10 cellular contexts compared by ENCODE assay signal in genomic region chr12:45051490-45052105, GRCh38. TPM values are rescaled to one million over a fixed set of nuclear protein-coding genes. Genes with fewer than 3 reads are reported as not detected.
DNase-seq lines count a peak whose midpoint lies in the region; ATAC-seq, FAIRE-seq and TF ChIP-seq lines count a peak whose summit lies in the region.
"Had no signal": no experiment of that assay in that cellular context is flagged by ENCODE, and none has a peak within 500 bp of the region (broad histone marks: within the 10 kb centered on the region; RNA-seq: fewer than 3 reads in every experiment).

No MANE protein-coding gene starts in this region.

- H3K4me2 ChIP-seq in astrocyte (ENCODE audit: low read length): peak overlapping the region; percentile 92

- peak overlapping the region; percentile 66 for H3K4me3 Mint-ChIP-seq in astrocyte (ENCODE audit: unreplicated experiment)

- H4K20me1 ChIP-seq in astrocyte (ENCODE audit: insufficient read depth, low read length): no peaks in the 10 kb centered on the region

- no peak for TF ChIP-seq POLR2A in GM12891 (IDR thresholded peaks at IDR 0.05; ENCODE audit: low read depth, low read length)

- no peaks in the 10 kb centered on the region for H3K9me3 Mint-ChIP-seq in astrocyte (ENCODE audit: unreplicated experiment)

- H3K36me3 ChIP-seq in astrocyte (ENCODE audit: insufficient read depth, low read length): no peaks in the 10 kb centered on the region
- H3K36me3 ChIP-seq in iPS-20b (ENCODE audit: insufficient read depth, low read depth, low read length): no peaks in the 10 kb centered on the region
- H3K36me3 ChIP-seq in thoracic aorta: no peaks in the 10 kb centered on the region

- H3K4me1 ChIP-seq in astrocyte (ENCODE audit: insufficient read depth, low read length): peaks cover 3% of the 10 kb centered on the region
- H3K4me1 ChIP-seq in iPS-20b (ENCODE audit: insufficient read depth, low read length): no peaks in the 10 kb centered on the region; the same call in 1 of the 2 replicates
- H3K4me1 ChIP-seq in thoracic aorta (ENCODE audit: control insufficient read depth in 1 of 2, low read depth in 2 of 2): peaks cover 0 to 12% of the 10 kb centered on the region in 2 donors

- peaks cover 1% of the 10 kb centered on the region for H3K4me1 Mint-ChIP-seq in astrocyte (ENCODE audit: low read depth, unreplicated experiment)

- intact Hi-C loops in head of caudate nucleus (cut with DNase I): no loop called here

- H3K9me3 ChIP-seq in astrocyte (ENCODE audit: insufficient read depth, low read depth, low read length): no peaks in the 10 kb centered on the region
- H3K9me3 ChIP-seq in iPS-20b (ENCODE audit: insufficient read depth, low read depth, low read length): no peaks in the 10 kb centered on the region
- H3K9me3 ChIP-seq in thoracic aorta: no peaks in the 10 kb centered on the region

- H3K9ac ChIP-seq in astrocyte (ENCODE audit: low read length) (no peak overlapping the region), iPS-20b (ENCODE audit: low read depth, low read length) (no peak overlapping the region)

- no peak overlapping the region for H3K27ac Mint-ChIP-seq in astrocyte (ENCODE audit: unreplicated experiment)

- H3K36me3 Mint-ChIP-seq in astrocyte (ENCODE audit: low read depth, unreplicated experiment): no peaks in the 10 kb centered on the region

- peaks cover 48% of the 10 kb centered on the region for H3K27me3 Mint-ChIP-seq in astrocyte (ENCODE audit: low read depth, unreplicated experiment)

- no peak overlapping the region for H3K27ac ChIP-seq in astrocyte (ENCODE audit: low read depth, low read length)
- H3K27ac ChIP-seq in iPS-20b (ENCODE audit: low read length): no peak overlapping the region
- no peak overlapping the region for H3K27ac ChIP-seq in thoracic aorta

- peaks cover 32% of the 10 kb centered on the region for H3K27me3 ChIP-seq in astrocyte (ENCODE audit: insufficient read depth, low read length)
- peaks cover 81% of the 10 kb centered on the region for H3K27me3 ChIP-seq in iPS-20b (ENCODE audit: insufficient read depth, low read length)
- H3K27me3 ChIP-seq in thoracic aorta (replicated peaks; ENCODE audit: insufficient read depth): no peaks in the 10 kb centered on the region

- no peaks in the 10 kb centered on the region for H3K79me2 ChIP-seq in astrocyte (ENCODE audit: insufficient read depth, low read length)

- no peak for FAIRE-seq in astrocyte (lab: Jason Lieb, UNC)
- no peak for FAIRE-seq in GM12891 (lab: Jason Lieb, UNC)

- ATAC-seq in thoracic aorta (ENCODE audit: insufficient number of reproducible peaks, low FRiP score, low read depth): no peak

- TF ChIP-seq CTCF in astrocyte (IDR thresholded peaks at IDR 0.05; ENCODE audit: insufficient read depth, low read depth, low read length) (no peak), thoracic aorta (IDR thresholded peaks at IDR 0.05) (no peak)

- peak overlapping the region; percentile 55 for H3K4me3 ChIP-seq in astrocyte (ENCODE audit: insufficient read depth, low read depth, low read length)
- H3K4me3 ChIP-seq in iPS-20b (ENCODE audit: low read length): peak overlapping the region; percentile 77
- H3K4me3 ChIP-seq in thoracic aorta: peak overlapping the region; percentile 72

- H2AFZ ChIP-seq in astrocyte (ENCODE audit: low read depth, low read length): peak overlapping the region; percentile 69

- DNase-seq in NCI-H1417 (lab: John Stamatoyannopoulos, UW) (peak in 2 of 3 experiments; percentile 43 to 45), NCI-H1417 treated with DMSO at 0.1 percent for 48 hours (lab: John Stamatoyannopoulos, UW) (no peak), astrocyte (ENCODE audit: low read depth) (no peak), thoracic aorta (ENCODE audit: low spot score) (no peak), GM12891 (ENCODE audit: insufficient read length, low spot score) (no peak), cortex of kidney (lab: John Stamatoyannopoulos, UW) (no peak), head of caudate nucleus (no peak)
- DNase-seq: 8988T had no signal

TF ChIP-seq in GM12891, 5 proteins besides CTCF, POLR2A, EP300 and RAD21:
- TF ChIP-seq SPI1 (IDR thresholded peaks at IDR 0.05; ENCODE audit: low read depth, low read length) (no peak), POLR2AphosphoS5 (IDR thresholded peaks at IDR 0.05; ENCODE audit: low read depth, low read length) (no peak), TAF1 (IDR thresholded peaks at IDR 0.05; ENCODE audit: low read depth, low read length) (no peak), PAX5 (IDR thresholded peaks at IDR 0.05; ENCODE audit: insufficient read depth, low read length, severe bottlenecking) (no peak), POU2F2 (IDR thresholded peaks at IDR 0.05; ENCODE audit: low read depth, low read length) (no peak)

RNA-seq across cellular contexts. Expression of gene DBX2, which starts 0.7 kb away (rescaled TPM):
- total RNA-seq in astrocyte: not detected in 2 replicates
- under 1 TPM in 1 of 2 donors, not detected in 1; 0.27 TPM for total RNA-seq in thoracic aorta
- not detected for polyA plus RNA-seq in GM12891 (2012; ENCODE audit: low read depth, missing spikeins)
- total RNA-seq: esophagus mucosa had no signal

Comparison
In these comparisons a context has a peak if more than half of its experiments do, and no peak if none do; other contexts are left out.
1. DNase-seq: peak in NCI-H1417 (2 of 3); none in NCI-H1417 treated with DMSO at 0.1 percent for 48 hours (single experiment), astrocyte (single experiment), thoracic aorta (single experiment), GM12891 (single experiment), cortex of kidney (single experiment) and head of caudate nucleus (0 of 42).
2. Peak in every context shown above with its lines, with median percentiles within 50 percentile points of each other: H3K4me3 ChIP-seq.